In the genomic region with DNA sequence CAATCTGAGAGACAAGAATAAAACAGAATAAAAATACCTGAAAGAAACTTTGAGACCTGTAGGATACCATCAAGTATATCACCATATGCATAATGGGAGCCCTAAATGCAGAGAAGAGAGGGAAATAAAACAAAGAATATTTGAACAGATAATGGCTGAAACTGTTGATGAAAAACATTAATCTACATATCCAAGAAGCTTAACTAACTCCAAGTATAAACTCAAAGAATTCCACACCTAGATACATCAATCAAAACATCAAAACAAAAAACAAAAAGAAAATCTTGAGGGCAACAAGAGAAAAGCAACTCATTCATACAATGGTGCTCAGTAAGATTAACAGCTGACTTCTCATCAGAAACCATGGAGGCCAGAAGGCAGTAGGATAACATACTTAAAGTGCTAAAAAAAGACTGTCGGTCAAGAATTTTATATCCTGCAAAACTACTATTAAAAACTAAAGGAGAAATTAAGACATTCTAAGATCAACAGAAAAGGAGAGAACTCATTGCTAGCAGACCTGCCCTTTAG, we compare ENCODE assay signal across 30 cellular contexts.
"Had no signal": no experiment of that assay in that cellular context is flagged by ENCODE, and none has a peak within 500 bp of the region (broad histone marks: within the 10 kb centered on the region; RNA-seq: fewer than 3 reads in every experiment).

No MANE protein-coding gene starts in this region.

- H3K4me3 ChIP-seq: ascending aorta, breast epithelium, cardiac muscle cell, esophagus squamous epithelium, gastroesophageal sphincter, heart right ventricle, hepatocyte had no signal

- FAIRE-seq: colon had no signal

- H3K79me2 ChIP-seq: hepatocyte had no signal

- H3K27me3 ChIP-seq: ascending aorta, breast epithelium, cardiac muscle cell, hepatocyte had no signal

- ATAC-seq: activated naive CD4-positive, alpha-beta T cell treated with anti-CD3 and anti-CD28 coated beads, Interleukin-2, amount 50 U/mL, for 72 hours; activated T-cell treated with anti-CD3 and anti-CD28 coated beads, Interleukin-2, amount 50 U/mL, for 72 hours; effector memory CD8-positive, alpha-beta T cell; gastroesophageal sphincter; heart right ventricle; T-helper 17 cell had no signal

- H3K4me1 ChIP-seq: ascending aorta, breast epithelium, esophagus squamous epithelium, gastroesophageal sphincter, heart right ventricle had no signal

- H3K4me2 ChIP-seq: hepatocyte had no signal

- H2AFZ ChIP-seq: hepatocyte had no signal

- H3K36me3 ChIP-seq: ascending aorta, breast epithelium, cardiac muscle cell, esophagus squamous epithelium, gastroesophageal sphincter, heart right ventricle had no signal

- DNase-seq: activated CD4-positive, alpha-beta memory T cell treated with anti-CD3 and anti-CD28 coated beads, Interleukin-2, amount 10 ng/mL, durations not matched to agents 7 days and 5 days; activated CD4-positive, alpha-beta T cell treated with anti-CD3 and anti-CD28 coated beads for 1 hour; activated CD4-positive, alpha-beta T cell treated with anti-CD3 and anti-CD28 coated beads for 4 hours; activated CD4-positive, alpha-beta T cell treated with anti-CD3 and anti-CD28 coated beads, Interleukin-2, amount 10 ng/mL, durations not matched to agents 7 days and 5 days; activated CD4-positive, alpha-beta T cell treated with anti-CD3 and anti-CD28 coated beads, Interleukin-2, amount 50 U/mL, for 4 hours; activated CD8-positive, alpha-beta memory T cell treated with anti-CD3 and anti-CD28 coated beads, Interleukin-2, amount 50 U/mL, for 48 hours; activated gamma-delta T cell; activated naive CD4-positive, alpha-beta T cell; activated naive CD4-positive, alpha-beta T cell treated with anti-CD3 and anti-CD28 coated beads, Interleukin-2, amount 10 ng/mL, durations not matched to agents 7 days and 5 days; activated naive CD8-positive, alpha-beta T cell treated with anti-CD3 and anti-CD28 coated beads, Interleukin-2, amount 10 ng/mL, durations not matched to agents 7 days and 5 days; activated T-cell treated with anti-CD3 and anti-CD28 coated beads for 4 hours; activated T-cell treated with anti-CD3 and anti-CD28 coated beads, Interleukin-2, amount 50 U/mL, for 24 hours; activated T-cell treated with anti-CD3 and anti-CD28 coated beads, Interleukin-2, amount 50 U/mL, for 72 hours; cortex of kidney; dermis blood vessel endothelial cell; effector CD4-positive, alpha-beta T cell; effector memory CD8-positive, alpha-beta T cell; esophagus squamous epithelium; foreskin melanocyte; heart right ventricle; T-helper 17 cell; T1000 had no signal

- H3K27ac ChIP-seq: ascending aorta, breast epithelium, cardiac muscle cell, epithelial cell of prostate, esophagus squamous epithelium, gastroesophageal sphincter, heart right ventricle, hepatocyte had no signal
